Comparison of ENCODE assay signal across 1 cellular context in the genomic region with DNA sequence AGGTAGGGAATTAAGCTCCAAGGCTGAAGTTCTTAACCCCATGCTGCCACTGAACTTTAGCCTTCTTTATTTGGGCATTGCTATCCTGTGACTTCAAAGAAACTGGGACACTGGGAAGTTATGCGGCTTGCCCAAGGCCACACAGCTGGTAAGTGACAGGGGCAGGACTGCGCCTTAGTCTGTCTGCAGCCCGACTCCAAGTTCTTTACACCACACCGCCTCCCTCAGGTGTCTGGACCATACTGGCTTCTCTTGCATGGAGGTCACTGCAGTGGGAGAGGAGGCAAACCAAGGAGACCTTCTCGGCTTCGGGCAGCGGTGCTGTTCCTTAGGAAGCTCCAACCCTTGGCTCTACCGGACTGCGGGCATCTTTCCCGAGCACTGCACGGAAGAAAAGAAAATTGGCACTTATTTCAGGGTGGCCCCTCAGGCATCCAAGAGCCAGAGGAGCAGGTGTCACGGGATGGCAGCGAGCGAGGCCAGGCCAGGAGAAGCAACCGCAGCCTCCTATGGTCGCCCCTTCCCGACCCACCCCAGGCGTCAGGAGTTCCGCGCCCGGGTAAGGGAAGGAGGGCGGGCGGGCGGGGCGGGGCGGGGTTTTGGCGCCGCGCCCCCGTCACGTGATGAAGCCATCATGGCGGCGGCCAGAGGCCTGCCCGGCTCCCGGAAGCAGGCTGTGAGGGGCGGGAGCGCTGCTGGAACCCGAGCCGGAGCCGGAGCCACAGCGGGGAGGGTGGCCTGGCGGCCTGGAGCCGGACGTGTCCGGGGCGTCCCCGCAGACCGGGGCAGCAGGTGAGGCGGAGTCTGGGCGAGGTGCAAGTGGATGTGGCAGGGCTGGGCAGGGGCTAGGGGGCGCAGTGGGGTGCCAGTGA.
TF ChIP-seq lines count a peak whose summit lies in the region.

No MANE protein-coding gene starts in this region.

TF ChIP-seq in endothelial cell of umbilical vein, 7 proteins besides CTCF, POLR2A, EP300 and RAD21:
- TF ChIP-seq JUN (IDR thresholded peaks at IDR 0.05; ENCODE audit: borderline replicate concordance, insufficient read depth, insufficient read length, low read depth) = no peak
- TF ChIP-seq EZH2 (IDR thresholded peaks at IDR 0.05; ENCODE audit: borderline replicate concordance, low read depth, low read length, severe bottlenecking) = no peak
- TF ChIP-seq POLR2AphosphoS5 (IDR thresholded peaks at IDR 0.05; ENCODE audit: insufficient read depth, low read depth, low read length) = peak; percentile 48
- TF ChIP-seq, protein P1, sequence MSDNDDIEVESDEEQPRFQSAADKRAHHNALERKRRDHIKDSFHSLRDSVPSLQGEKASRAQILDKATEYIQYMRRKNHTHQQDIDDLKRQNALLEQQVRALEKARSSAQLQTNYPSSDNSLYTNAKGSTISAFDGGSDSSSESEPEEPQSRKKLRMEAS (IDR thresholded peaks at IDR 0.05; ENCODE audit: insufficient read depth, insufficient read length) = peak; percentile 47
- no peak for TF ChIP-seq MYC (IDR thresholded peaks at IDR 0.05; ENCODE audit: low read depth, low read length)
TF ChIP-seq in endothelial cell of umbilical vein: peak in this region for 2.
